In genomic region chr2:234603619-234604018, GRCh38 we compare ENCODE assay signal across 16 cellular contexts.
DNase-seq lines count a peak whose midpoint lies in the region; ATAC-seq and TF ChIP-seq lines count a peak whose summit lies in the region.
"Had no signal": no experiment of that assay in that cellular context is flagged by ENCODE, and none has a peak within 500 bp of the region (broad histone marks: within the 10 kb centered on the region; RNA-seq: fewer than 3 reads in every experiment).

No MANE protein-coding gene starts in this region.

- H3K27ac ChIP-seq in GM23248 = no peak overlapping the region
- no peak overlapping the region for H3K27ac ChIP-seq in OCI-LY1 (ENCODE audit: low read depth, low read length, poor library complexity, severe bottlenecking)
- H3K27ac ChIP-seq: BLaER1 had no signal

- no peak for ATAC-seq in esophagus mucosa

- H4K20me1 ChIP-seq in GM23248 (ENCODE audit: insufficient read depth) (no peaks in the 10 kb centered on the region), OCI-LY1 (ENCODE audit: insufficient read depth, low read length) (no peaks in the 10 kb centered on the region)
- H4K20me1 ChIP-seq: BLaER1 had no signal

- no peaks in the 10 kb centered on the region for H3K27me3 ChIP-seq in GM23248 (replicated peaks; ENCODE audit: insufficient read depth)
- no peaks in the 10 kb centered on the region for H3K27me3 ChIP-seq in OCI-LY1 (ENCODE audit: insufficient read depth, low read length)
- H3K27me3 ChIP-seq: BLaER1 had no signal

- TF ChIP-seq CTCF in GM12864 (IDR thresholded peaks at IDR 0.05; ENCODE audit: low read depth, low read length, missing control alignments) (peak; percentile 12), OCI-LY1 (IDR thresholded peaks at IDR 0.05; ENCODE audit: low read length) (peak; percentile 37; the same call in 1 of the 2 replicates)

- H3K36me3 ChIP-seq in GM23248 (ENCODE audit: low read depth) (no peaks in the 10 kb centered on the region), OCI-LY1 (ENCODE audit: insufficient read depth, low read length) (no peaks in the 10 kb centered on the region)
- H3K36me3 ChIP-seq: BLaER1, HAP-1 had no signal

- H3K4me1 ChIP-seq in GM23248 (ENCODE audit: insufficient read depth) = no peaks in the 10 kb centered on the region
- no peaks in the 10 kb centered on the region for H3K4me1 ChIP-seq in OCI-LY1 (ENCODE audit: insufficient read depth, low read length, severe bottlenecking)
- H3K4me1 ChIP-seq: HAP-1 had no signal

- no peaks in the 10 kb centered on the region for H3K9me3 ChIP-seq in GM23248 (ENCODE audit: low read depth)
- no peaks in the 10 kb centered on the region for H3K9me3 ChIP-seq in OCI-LY1 (ENCODE audit: low read length)
- H3K9me3 ChIP-seq: BLaER1, HAP-1 had no signal

- in situ Hi-C loops in GM23248 (cut with MboI) = no loop called here

- H3K9me2 ChIP-seq in GM23248 (ENCODE audit: insufficient read depth) (no peaks in the 10 kb centered on the region), OCI-LY1 (ENCODE audit: low read depth, low read length) (no peaks in the 10 kb centered on the region)

- H3K9ac ChIP-seq in GM23248 (no peak overlapping the region), OCI-LY1 (ENCODE audit: low read length) (no peak overlapping the region)
- H3K9ac ChIP-seq: BLaER1 had no signal

- H3F3A ChIP-seq in GM23248 (ENCODE audit: insufficient read depth) (no peaks in the 10 kb centered on the region), OCI-LY1 (ENCODE audit: insufficient read depth, low read length) (no peaks in the 10 kb centered on the region)

- H2AFZ ChIP-seq in GM23248 = no peak overlapping the region
- no peak overlapping the region for H2AFZ ChIP-seq in OCI-LY1 (ENCODE audit: low read length)

- H3K79me2 ChIP-seq in GM23248 (ENCODE audit: insufficient read depth) (no peaks in the 10 kb centered on the region), OCI-LY1 (ENCODE audit: insufficient read depth, low read length) (no peaks in the 10 kb centered on the region)

- WGBS in GM23248 (ENCODE audit: low coverage in 1 of 2, low lambda C conversion rate in 2 of 2, missing lambda C conversion rate in 2 of 2), 2 experiments = 90 to 100% methylated on average over 3 to 4 of the region's 4 CpGs

- DNase-seq in GM12864 (ENCODE audit: low read depth) = no peak
- peak; percentile 7 for DNase-seq in GM23248
- peak; percentile 15 for DNase-seq in germinal center (ENCODE audit: low spot score)
- no peak for DNase-seq in middle frontal gyrus (ENCODE audit: extremely low spot score, low spot score)
- no peak for DNase-seq in DMS79 treated with DMSO at 0.1 percent for 48 hours (lab: John Stamatoyannopoulos, UW)
- DNase-seq: DMS153, NCI-H1105 treated with DMSO at 0.1 percent for 48 hours, NCI-H187 treated with DMSO at 0.1 percent for 48 hours, NCI-H446, NCI-H774, SIG-M5, T-helper 2 cell had no signal

- H3K4me2 ChIP-seq in GM23248 (ENCODE audit: unreplicated experiment) = no peak overlapping the region
- no peak overlapping the region for H3K4me2 ChIP-seq in OCI-LY1 (ENCODE audit: low read length)
- H3K4me2 ChIP-seq: BLaER1 had no signal

- H3K4me3 ChIP-seq in GM12864 (ENCODE audit: low read depth, low read length) = no peak overlapping the region
- H3K4me3 ChIP-seq in GM23248 = no peak overlapping the region
- H3K4me3 ChIP-seq in OCI-LY1 (ENCODE audit: low read depth, low read length, poor library complexity, severe bottlenecking) = no peak overlapping the region
- H3K4me3 ChIP-seq: BLaER1, HAP-1 had no signal

Comparison
In these comparisons a context has a peak if more than half of its experiments do, and no peak if none do; other contexts are left out.
1. DNase-seq: peak in GM23248 (single experiment) and germinal center (single experiment); none in GM12864 (single experiment), middle frontal gyrus (single experiment) and DMS79 treated with DMSO at 0.1 percent for 48 hours (single experiment).